1 cellular context compared by ENCODE assay signal in the genomic region with DNA sequence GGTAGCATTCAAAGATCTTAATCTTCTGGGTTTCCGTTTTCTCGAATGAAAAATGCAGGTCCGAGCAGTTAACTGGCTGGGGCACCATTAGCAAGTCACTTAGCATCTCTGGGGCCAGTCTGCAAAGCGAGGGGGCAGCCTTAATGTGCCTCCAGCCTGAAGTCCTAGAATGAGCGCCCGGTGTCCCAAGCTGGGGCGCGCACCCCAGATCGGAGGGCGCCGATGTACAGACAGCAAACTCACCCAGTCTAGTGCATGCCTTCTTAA.
TF ChIP-seq lines count a peak whose summit lies in the region.

A gene (minus strand): TSS at position 235 of the 267 bp plus-strand sequence. CDS start 34,833 bp downstream, outside the sequence.

TF ChIP-seq in K562, 482 proteins besides CTCF, POLR2A, EP300 and RAD21 (continued from another document and continues in another):
- TF ChIP-seq, protein P1, sequence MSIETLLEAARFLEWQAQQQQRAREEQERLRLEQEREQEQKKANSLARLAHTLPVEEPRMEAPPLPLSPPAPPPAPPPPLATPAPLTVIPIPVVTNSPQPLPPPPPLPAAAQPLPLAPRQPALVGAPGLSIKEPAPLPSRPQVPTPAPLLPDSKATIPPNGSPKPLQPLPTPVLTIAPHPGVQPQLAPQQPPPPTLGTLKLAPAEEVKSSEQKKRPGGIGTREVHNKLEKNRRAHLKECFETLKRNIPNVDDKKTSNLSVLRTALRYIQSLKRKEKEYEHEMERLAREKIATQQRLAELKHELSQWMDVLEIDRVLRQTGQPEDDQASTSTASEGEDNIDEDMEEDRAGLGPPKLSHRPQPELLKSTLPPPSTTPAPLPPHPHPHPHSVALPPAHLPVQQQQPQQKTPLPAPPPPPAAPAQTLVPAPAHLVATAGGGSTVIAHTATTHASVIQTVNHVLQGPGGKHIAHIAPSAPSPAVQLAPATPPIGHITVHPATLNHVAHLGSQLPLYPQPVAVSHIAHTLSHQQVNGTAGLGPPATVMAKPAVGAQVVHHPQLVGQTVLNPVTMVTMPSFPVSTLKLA (conservative IDR thresholded peaks at IDR 0.05) = peak; percentile 68 to 75
- 0 out of 2 replicates have a peak, but pooled peaks have one; percentile 31 for TF ChIP-seq OTX1 (CRISPR knock-in tag; IDR thresholded peaks at IDR 0.05)
- 0 out of 2 replicates have a peak, but pooled peaks have one; percentile 11 for TF ChIP-seq NBN (IDR thresholded peaks at IDR 0.05; ENCODE audit: low read depth)
- TF ChIP-seq, protein P2, sequence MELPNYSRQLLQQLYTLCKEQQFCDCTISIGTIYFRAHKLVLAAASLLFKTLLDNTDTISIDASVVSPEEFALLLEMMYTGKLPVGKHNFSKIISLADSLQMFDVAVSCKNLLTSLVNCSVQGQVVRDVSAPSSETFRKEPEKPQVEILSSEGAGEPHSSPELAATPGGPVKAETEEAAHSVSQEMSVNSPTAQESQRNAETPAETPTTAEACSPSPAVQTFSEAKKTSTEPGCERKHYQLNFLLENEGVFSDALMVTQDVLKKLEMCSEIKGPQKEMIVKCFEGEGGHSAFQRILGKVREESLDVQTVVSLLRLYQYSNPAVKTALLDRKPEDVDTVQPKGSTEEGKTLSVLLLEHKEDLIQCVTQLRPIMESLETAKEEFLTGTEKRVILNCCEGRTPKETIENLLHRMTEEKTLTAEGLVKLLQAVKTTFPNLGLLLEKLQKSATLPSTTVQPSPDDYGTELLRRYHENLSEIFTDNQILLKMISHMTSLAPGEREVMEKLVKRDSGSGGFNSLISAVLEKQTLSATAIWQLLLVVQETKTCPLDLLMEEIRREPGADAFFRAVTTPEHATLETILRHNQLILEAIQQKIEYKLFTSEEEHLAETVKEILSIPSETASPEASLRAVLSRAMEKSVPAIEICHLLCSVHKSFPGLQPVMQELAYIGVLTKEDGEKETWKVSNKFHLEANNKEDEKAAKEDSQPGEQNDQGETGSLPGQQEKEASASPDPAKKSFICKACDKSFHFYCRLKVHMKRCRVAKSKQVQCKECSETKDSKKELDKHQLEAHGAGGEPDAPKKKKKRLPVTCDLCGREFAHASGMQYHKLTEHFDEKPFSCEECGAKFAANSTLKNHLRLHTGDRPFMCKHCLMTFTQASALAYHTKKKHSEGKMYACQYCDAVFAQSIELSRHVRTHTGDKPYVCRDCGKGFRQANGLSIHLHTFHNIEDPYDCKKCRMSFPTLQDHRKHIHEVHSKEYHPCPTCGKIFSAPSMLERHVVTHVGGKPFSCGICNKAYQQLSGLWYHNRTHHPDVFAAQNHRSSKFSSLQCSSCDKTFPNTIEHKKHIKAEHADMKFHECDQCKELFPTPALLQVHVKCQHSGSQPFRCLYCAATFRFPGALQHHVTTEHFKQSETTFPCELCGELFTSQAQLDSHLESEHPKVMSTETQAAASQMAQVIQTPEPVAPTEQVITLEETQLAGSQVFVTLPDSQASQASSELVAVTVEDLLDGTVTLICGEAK (IDR thresholded peaks at IDR 0.05) = peak; percentile 45; the same call in 1 of the 2 replicates
- TF ChIP-seq, protein P2 (CRISPR knock-in tag; IDR thresholded peaks at IDR 0.05) = no peak
- TF ChIP-seq MTF1 (CRISPR knock-in tag; IDR thresholded peaks at IDR 0.05; ENCODE audit: borderline replicate concordance) = no peak
- TF ChIP-seq, protein P3, sequence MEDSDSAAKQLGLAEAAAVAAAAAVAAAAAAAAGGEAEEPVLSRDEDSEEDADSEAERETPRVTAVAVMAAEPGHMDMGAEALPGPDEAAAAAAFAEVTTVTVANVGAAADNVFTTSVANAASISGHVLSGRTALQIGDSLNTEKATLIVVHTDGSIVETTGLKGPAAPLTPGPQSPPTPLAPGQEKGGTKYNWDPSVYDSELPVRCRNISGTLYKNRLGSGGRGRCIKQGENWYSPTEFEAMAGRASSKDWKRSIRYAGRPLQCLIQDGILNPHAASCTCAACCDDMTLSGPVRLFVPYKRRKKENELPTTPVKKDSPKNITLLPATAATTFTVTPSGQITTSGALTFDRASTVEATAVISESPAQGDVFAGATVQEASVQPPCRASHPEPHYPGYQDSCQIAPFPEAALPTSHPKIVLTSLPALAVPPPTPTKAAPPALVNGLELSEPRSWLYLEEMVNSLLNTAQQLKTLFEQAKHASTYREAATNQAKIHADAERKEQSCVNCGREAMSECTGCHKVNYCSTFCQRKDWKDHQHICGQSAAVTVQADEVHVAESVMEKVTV (CRISPR knock-in tag; IDR thresholded peaks at IDR 0.05) = peak; percentile 38
- no peak for TF ChIP-seq GTF2F1 (IDR thresholded peaks at IDR 0.05; ENCODE audit: low read depth, low read length)
- TF ChIP-seq, protein P4, sequence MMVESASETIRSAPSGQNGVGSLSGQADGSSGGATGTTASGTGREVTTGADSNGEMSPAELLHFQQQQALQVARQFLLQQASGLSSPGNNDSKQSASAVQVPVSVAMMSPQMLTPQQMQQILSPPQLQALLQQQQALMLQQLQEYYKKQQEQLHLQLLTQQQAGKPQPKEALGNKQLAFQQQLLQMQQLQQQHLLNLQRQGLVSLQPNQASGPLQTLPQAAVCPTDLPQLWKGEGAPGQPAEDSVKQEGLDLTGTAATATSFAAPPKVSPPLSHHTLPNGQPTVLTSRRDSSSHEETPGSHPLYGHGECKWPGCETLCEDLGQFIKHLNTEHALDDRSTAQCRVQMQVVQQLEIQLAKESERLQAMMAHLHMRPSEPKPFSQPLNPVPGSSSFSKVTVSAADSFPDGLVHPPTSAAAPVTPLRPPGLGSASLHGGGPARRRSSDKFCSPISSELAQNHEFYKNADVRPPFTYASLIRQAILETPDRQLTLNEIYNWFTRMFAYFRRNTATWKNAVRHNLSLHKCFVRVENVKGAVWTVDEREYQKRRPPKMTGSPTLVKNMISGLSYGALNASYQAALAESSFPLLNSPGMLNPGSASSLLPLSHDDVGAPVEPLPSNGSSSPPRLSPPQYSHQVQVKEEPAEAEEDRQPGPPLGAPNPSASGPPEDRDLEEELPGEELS (CRISPR knock-in tag; IDR thresholded peaks at IDR 0.05; ENCODE audit: borderline replicate concordance) = peak; percentile 18; the same call in 1 of the 2 replicates
- TF ChIP-seq, protein P5, sequence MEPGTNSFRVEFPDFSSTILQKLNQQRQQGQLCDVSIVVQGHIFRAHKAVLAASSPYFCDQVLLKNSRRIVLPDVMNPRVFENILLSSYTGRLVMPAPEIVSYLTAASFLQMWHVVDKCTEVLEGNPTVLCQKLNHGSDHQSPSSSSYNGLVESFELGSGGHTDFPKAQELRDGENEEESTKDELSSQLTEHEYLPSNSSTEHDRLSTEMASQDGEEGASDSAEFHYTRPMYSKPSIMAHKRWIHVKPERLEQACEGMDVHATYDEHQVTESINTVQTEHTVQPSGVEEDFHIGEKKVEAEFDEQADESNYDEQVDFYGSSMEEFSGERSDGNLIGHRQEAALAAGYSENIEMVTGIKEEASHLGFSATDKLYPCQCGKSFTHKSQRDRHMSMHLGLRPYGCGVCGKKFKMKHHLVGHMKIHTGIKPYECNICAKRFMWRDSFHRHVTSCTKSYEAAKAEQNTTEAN (CRISPR knock-in tag; IDR thresholded peaks at IDR 0.05) = no peak
- TF ChIP-seq ATF7 (IDR thresholded peaks at IDR 0.05) = peak; percentile 44; the same call in 1 of the 2 replicates
- TF ChIP-seq, protein P6, sequence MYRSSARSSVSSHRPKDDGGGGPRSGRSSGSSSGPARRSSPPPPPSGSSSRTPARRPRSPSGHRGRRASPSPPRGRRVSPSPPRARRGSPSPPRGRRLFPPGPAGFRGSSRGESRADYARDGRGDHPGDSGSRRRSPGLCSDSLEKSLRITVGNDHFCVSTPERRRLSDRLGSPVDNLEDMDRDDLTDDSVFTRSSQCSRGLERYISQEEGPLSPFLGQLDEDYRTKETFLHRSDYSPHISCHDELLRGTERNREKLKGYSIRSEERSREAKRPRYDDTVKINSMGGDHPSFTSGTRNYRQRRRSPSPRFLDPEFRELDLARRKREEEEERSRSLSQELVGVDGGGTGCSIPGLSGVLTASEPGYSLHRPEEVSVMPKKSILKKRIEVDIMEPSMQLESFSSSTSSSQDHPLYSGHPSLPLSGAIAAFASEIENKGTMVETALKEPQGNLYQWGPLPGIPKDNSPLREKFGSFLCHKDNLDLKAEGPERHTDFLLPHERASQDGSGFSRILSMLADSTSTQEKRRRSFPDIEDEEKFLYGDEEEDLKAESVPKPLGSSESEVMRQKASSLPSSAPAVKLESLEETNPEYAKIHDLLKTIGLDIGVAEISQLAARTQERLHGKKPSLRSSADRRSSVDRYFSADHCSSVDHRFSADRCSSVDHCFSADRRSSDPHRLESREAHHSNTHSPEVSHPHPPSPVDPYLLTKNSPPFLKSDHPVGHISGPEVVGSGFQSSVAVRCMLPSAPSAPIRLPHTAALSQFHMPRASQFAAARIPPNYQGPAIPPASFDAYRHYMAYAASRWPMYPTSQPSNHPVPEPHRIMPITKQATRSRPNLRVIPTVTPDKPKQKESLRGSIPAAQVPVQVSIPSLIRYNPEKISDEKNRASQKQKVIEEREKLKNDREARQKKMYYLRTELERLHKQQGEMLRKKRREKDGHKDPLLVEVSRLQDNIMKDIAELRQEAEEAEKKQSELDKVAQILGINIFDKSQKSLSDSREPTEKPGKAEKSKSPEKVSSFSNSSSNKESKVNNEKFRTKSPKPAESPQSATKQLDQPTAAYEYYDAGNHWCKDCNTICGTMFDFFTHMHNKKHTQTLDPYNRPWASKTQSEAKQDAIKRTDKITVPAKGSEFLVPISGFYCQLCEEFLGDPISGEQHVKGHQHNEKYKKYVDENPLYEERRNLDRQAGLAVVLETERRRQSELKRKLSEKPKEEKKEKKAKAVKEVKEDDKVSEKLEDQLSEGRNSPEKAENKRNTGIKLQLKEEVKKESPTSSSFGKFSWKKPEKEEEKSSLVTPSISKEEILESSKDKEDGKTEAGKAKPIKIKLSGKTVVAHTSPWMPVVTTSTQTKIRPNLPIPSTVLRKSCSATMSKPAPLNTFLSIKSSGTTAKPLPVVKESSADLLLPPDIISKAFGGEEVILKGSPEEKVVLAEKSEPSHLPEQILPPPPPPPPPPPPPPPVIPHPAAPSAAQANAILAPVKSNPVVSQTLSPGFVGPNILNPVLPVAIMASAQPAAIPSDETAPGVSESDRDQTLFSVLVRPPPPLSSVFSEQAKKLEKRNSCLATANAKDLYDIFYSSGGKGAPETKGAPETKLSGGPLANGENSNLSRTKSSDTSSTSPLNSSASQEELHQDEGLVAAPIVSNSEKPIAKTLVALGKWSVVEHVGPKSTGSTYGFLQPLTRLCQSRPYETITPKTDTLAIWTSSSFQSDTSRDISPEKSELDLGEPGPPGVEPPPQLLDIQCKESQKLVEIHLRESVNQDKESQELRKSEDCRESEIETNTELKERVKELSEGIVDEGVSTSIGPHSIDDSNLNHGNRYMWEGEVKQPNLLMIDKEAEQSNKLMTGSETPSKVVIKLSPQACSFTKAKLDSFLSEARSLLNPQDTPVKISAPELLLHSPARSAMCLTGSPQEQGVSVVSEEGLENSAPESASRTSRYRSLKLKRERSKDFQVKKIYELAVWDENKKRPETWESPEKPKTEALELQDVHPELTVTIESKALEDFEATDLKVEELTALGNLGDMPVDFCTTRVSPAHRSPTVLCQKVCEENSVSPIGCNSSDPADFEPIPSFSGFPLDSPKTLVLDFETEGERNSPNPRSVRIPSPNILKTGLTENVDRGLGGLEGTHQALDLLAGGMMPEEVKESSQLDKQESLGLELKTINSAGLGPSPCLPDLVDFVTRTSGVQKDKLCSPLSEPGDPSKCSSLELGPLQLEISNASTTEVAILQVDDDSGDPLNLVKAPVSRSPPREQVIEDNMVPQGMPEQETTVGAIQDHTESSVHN (IDR thresholded peaks at IDR 0.05; ENCODE audit: borderline replicate concordance in 1 of 2, low read depth in 1 of 2) = peak in 1 of 2 experiments; percentile 86; a peak in 2 of 4 replicates
- TF ChIP-seq BHLHE40 (IDR thresholded peaks at IDR 0.05; ENCODE audit: low read length) = no peak
- no peak for TF ChIP-seq SMC3 (conservative IDR thresholded peaks at IDR 0.05; ENCODE audit: insufficient read depth, low read depth, low read length)
